1 cellular context compared by ENCODE assay signal in the genomic region with DNA sequence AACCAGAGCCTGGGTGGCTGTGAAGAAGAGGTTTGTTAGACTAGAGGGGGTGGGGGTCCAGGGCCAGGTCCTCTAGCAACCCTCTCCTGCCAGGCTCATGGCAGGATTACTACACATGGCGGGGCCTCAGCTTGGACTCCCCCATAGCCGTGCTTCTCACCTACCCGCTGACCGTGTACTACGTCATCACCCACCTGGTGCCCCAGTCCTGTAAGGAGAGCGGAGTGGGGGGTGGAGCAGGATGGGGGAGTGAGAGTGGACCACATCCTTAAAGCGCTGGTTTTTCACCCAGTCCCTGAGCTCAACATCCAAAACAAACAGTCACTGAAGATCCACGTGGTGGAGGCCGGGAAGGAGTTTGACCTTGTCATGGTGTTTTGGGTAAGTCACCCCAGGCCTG.
TF ChIP-seq lines count a peak whose summit lies in the region.

No MANE protein-coding gene starts in this region.

TF ChIP-seq in HepG2, 621 proteins besides CTCF, POLR2A, EP300 and RAD21:
- TF ChIP-seq SALL1 (CRISPR knock-in tag; IDR thresholded peaks at IDR 0.05), result 0 out of 2 replicates have a peak, but pooled peaks have one; percentile 28
- no peak for TF ChIP-seq HINFP (CRISPR knock-in tag; IDR thresholded peaks at IDR 0.05; ENCODE audit: low read depth)
- TF ChIP-seq CREB1 (IDR thresholded peaks at IDR 0.05), result peak; percentile 63
- no peak for TF ChIP-seq CREB1 (CRISPR knock-in tag; IDR thresholded peaks at IDR 0.05)
- TF ChIP-seq MAX (IDR thresholded peaks at IDR 0.05), result 0 out of 2 replicates have a peak, but pooled peaks have one; percentile 12
